In genomic region chr2:53460347-53460746, GRCh38 we compare ENCODE assay signal across 12 cellular contexts.
A peak's percentile ranks its signal among the peaks of the same experiment; 100 is the strongest.
DNase-seq lines count a peak whose midpoint lies in the region; ATAC-seq and TF ChIP-seq lines count a peak whose summit lies in the region.
"Had no signal": no experiment of that assay in that cellular context is flagged by ENCODE, and none has a peak within 500 bp of the region (broad histone marks: within the 10 kb centered on the region; RNA-seq: fewer than 3 reads in every experiment).

No MANE protein-coding gene starts in this region.

- intact Hi-C loops in HCT116 (cut with micrococcal nuclease) (no loop called here), sigmoid colon (cut with DNase I) (no loop called here)

- 47 to 50% methylated on average over 1 of the region's 1 CpG for WGBS in sigmoid colon, 2 donors

- CTCF ChIA-PET in HCT116 (lab: Charles Lee): no interaction called here

- POLR2A ChIA-PET in HCT116 (lab: Charles Lee): no interaction called here

- TF ChIP-seq CTCF in HCT116 (IDR thresholded peaks at IDR 0.05 in 2 of 3, conservative IDR thresholded peaks at IDR 0.05 in 1 of 3; ENCODE audit: borderline replicate concordance in 1 of 3, insufficient read depth in 1 of 3, low read depth in 2 of 3, low read length in 2 of 3) (peak in 2 of 3 experiments; percentile 20 to 30; a peak in 2 of 6 replicates), sigmoid colon (IDR thresholded peaks at IDR 0.05) (no peak)

- BruUV-seq in HCT116 (replicated peaks; lab: Mats Ljungman, UMichigan): no TSS peak

- no peak overlapping the region for H3K9ac ChIP-seq in HCT116 (ENCODE audit: low read length)

- no peak overlapping the region for H3K4me3 ChIP-seq in HCT116 (replicated peaks in 1 of 2; ENCODE audit: low read depth in 1 of 2, low read length in 2 of 2)
- no peak overlapping the region for H3K4me3 ChIP-seq in sigmoid colon
- H3K4me3 ChIP-seq: A549, upper lobe of left lung had no signal

- 0 out of 2 replicates have a peak, but pooled peaks have one; percentile 25 for TF ChIP-seq RAD21 in HCT116 (IDR thresholded peaks at IDR 0.05; ENCODE audit: low read depth)

- H3K4me1 ChIP-seq in HCT116 (ENCODE audit: control insufficient read depth in 1 of 2, insufficient read depth in 2 of 2, low read length in 2 of 2) (no peaks in the 10 kb centered on the region), sigmoid colon (no peaks in the 10 kb centered on the region)
- H3K4me1 ChIP-seq: A549, upper lobe of left lung had no signal

- H2AFZ ChIP-seq in HCT116 (ENCODE audit: low read depth, low read length, poor library complexity, severe bottlenecking): no peak overlapping the region

- peak; percentile 64; the same call in 1 of the 2 replicates for ATAC-seq in HCT116
- ATAC-seq in left lobe of liver: peak; percentile 43
- ATAC-seq: A549 had no signal

- in situ Hi-C loops in SK-MEL-5 (cut with HindIII; ENCODE audit: low pct_unique_long_range_greater_than_20kb, low sequenced_read_pairs): no loop called here

- TF ChIP-seq POLR2A in HCT116 (IDR thresholded peaks at IDR 0.05; ENCODE audit: borderline replicate concordance, extremely low read depth, insufficient read depth, insufficient read length): no peak
- no peak for TF ChIP-seq POLR2A in sigmoid colon (IDR thresholded peaks at IDR 0.05)

- RAD21 ChIA-PET in HCT116 (lab: Charles Lee; ENCODE audit: low non-redundant PET in 1 of 2, low total read pairs in 2 of 2, uncharacterized antibody in 2 of 2, unreplicated experiment in 2 of 2): no interaction called here

- no peaks in the 10 kb centered on the region for H3K79me2 ChIP-seq in HCT116 (ENCODE audit: insufficient read depth, low read length)

- no peak for TF ChIP-seq EP300 in sigmoid colon (IDR thresholded peaks at IDR 0.05)

- DNase-seq in NCI-H146 (lab: John Stamatoyannopoulos, UW): peak; percentile 6
- no peak for DNase-seq in NCI-H146 treated with DMSO at 0.1 percent for 48 hours (lab: John Stamatoyannopoulos, UW; ENCODE audit: unreplicated experiment)
- DNase-seq in HCT116 (ENCODE audit: low read depth, low spot score): no peak
- peak; percentile 14 for DNase-seq in SK-MEL-5 (ENCODE audit: low read depth, low spot score)
- no peak for DNase-seq in left lobe of liver (ENCODE audit: low spot score)
- no peak for DNase-seq in NCI-H187 treated with DMSO at 0.1 percent for 48 hours (lab: John Stamatoyannopoulos, UW)
- DNase-seq in activated T-cell treated with anti-CD3 and anti-CD28 coated beads, Interleukin-2, amount 50 U/mL, for 1 hour: no peak
- no peak for DNase-seq in sigmoid colon
- DNase-seq: Karpas-422, NCI-H524 treated with DMSO at 0.1 percent for 48 hours, upper lobe of left lung had no signal

- H3K9me2 ChIP-seq in HCT116 (ENCODE audit: insufficient read depth): no peaks in the 10 kb centered on the region

- no peaks in the 10 kb centered on the region for H3K9me3 ChIP-seq in HCT116 (ENCODE audit: control insufficient read depth in 1 of 2, insufficient read depth in 1 of 2, low read depth in 1 of 2, low read length in 2 of 2)
- H3K9me3 ChIP-seq in sigmoid colon: no peaks in the 10 kb centered on the region
- H3K9me3 ChIP-seq: A549, upper lobe of left lung had no signal

- H3K36me3 ChIP-seq in HCT116 (ENCODE audit: control insufficient read depth in 1 of 2, insufficient read depth in 2 of 2, low read length in 2 of 2): no peaks in the 10 kb centered on the region
- no peaks in the 10 kb centered on the region for H3K36me3 ChIP-seq in sigmoid colon
- H3K36me3 ChIP-seq: upper lobe of left lung had no signal

- H3K27me3 ChIP-seq in HCT116 (ENCODE audit: insufficient read depth, low read length): no peaks in the 10 kb centered on the region
- H3K27me3 ChIP-seq in sigmoid colon: no peaks in the 10 kb centered on the region
- H3K27me3 ChIP-seq: upper lobe of left lung had no signal

- H4K20me1 ChIP-seq in HCT116 (ENCODE audit: insufficient read depth): no peaks in the 10 kb centered on the region

- H3K27ac ChIP-seq in HCT116 (ENCODE audit: low read depth, low read length) (no peak overlapping the region), sigmoid colon (no peak overlapping the region)
- H3K27ac ChIP-seq: A549, upper lobe of left lung had no signal

- no peak overlapping the region for H3K4me2 ChIP-seq in HCT116 (ENCODE audit: low read length)
- H3K4me2 ChIP-seq: A549 had no signal

TF ChIP-seq in HCT116, 20 proteins besides CTCF, POLR2A, EP300 and RAD21:
- TF ChIP-seq SRF (IDR thresholded peaks at IDR 0.05; ENCODE audit: low read depth): no peak
- TF ChIP-seq, protein P1, sequence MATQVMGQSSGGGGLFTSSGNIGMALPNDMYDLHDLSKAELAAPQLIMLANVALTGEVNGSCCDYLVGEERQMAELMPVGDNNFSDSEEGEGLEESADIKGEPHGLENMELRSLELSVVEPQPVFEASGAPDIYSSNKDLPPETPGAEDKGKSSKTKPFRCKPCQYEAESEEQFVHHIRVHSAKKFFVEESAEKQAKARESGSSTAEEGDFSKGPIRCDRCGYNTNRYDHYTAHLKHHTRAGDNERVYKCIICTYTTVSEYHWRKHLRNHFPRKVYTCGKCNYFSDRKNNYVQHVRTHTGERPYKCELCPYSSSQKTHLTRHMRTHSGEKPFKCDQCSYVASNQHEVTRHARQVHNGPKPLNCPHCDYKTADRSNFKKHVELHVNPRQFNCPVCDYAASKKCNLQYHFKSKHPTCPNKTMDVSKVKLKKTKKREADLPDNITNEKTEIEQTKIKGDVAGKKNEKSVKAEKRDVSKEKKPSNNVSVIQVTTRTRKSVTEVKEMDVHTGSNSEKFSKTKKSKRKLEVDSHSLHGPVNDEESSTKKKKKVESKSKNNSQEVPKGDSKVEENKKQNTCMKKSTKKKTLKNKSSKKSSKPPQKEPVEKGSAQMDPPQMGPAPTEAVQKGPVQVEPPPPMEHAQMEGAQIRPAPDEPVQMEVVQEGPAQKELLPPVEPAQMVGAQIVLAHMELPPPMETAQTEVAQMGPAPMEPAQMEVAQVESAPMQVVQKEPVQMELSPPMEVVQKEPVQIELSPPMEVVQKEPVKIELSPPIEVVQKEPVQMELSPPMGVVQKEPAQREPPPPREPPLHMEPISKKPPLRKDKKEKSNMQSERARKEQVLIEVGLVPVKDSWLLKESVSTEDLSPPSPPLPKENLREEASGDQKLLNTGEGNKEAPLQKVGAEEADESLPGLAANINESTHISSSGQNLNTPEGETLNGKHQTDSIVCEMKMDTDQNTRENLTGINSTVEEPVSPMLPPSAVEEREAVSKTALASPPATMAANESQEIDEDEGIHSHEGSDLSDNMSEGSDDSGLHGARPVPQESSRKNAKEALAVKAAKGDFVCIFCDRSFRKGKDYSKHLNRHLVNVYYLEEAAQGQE (IDR thresholded peaks at IDR 0.05; ENCODE audit: low read depth): no peak
- TF ChIP-seq MAX (IDR thresholded peaks at IDR 0.05): no peak
- TF ChIP-seq ZFX (IDR thresholded peaks at IDR 0.05): no peak
- no peak for TF ChIP-seq SP1 (IDR thresholded peaks at IDR 0.05; ENCODE audit: low read depth)
- TF ChIP-seq ZNF274 (IDR thresholded peaks at IDR 0.05; ENCODE audit: low read depth, low read length): no peak

Comparison
In these comparisons a context has a peak if more than half of its experiments do, and no peak if none do; other contexts are left out.
1. DNase-seq: peak in NCI-H146 (single experiment) and SK-MEL-5 (single experiment); none in NCI-H146 treated with DMSO at 0.1 percent for 48 hours (single experiment), HCT116 (single experiment), left lobe of liver (single experiment), NCI-H187 treated with DMSO at 0.1 percent for 48 hours (single experiment), activated T-cell treated with anti-CD3 and anti-CD28 coated beads, Interleukin-2, amount 50 U/mL, for 1 hour (single experiment) and sigmoid colon (single experiment).
2. CTCF ChIP-seq: peak in HCT116 (2 of 3); none in sigmoid colon (0 of 4).